In genomic region chr22:43110927-43111623, GRCh38 we compare ENCODE assay signal across 9 cellular contexts. TPM values are rescaled to one million over a fixed set of nuclear protein-coding genes. Genes with fewer than 3 reads are reported as not detected.
DNase-seq lines count a peak whose midpoint lies in the region; FAIRE-seq and TF ChIP-seq lines count a peak whose summit lies in the region.
"Had no signal": no experiment of that assay in that cellular context is flagged by ENCODE, and none has a peak within 500 bp of the region (broad histone marks: within the 10 kb centered on the region; RNA-seq: fewer than 3 reads in every experiment).

No MANE protein-coding gene starts in this region.

- no peak overlapping the region for H3K27ac ChIP-seq in PC-9
- H3K27ac ChIP-seq: epithelial cell of prostate had no signal

- CTCF ChIA-PET in PC-9 (lab: Charles Lee), result interaction anchor here (0.6 kb wide), 1 partner anchor 356 kb away, joined by 7 read pairs; no protein-coding TSS in a partner anchor

- no peak for FAIRE-seq in H54 (lab: Jason Lieb, UNC)

- H3K4me3 Mint-ChIP-seq in activated naive CD8-positive, alpha-beta T cell treated with anti-CD3 and anti-CD28 coated beads for 36 hours, result peak overlapping the region; percentile 45

- H4K20me1 ChIP-seq in PC-9 (ENCODE audit: insufficient read depth), result no peaks in the 10 kb centered on the region

- H3K36me3 Mint-ChIP-seq in activated naive CD8-positive, alpha-beta T cell treated with anti-CD3 and anti-CD28 coated beads for 36 hours, result no peaks in the 10 kb centered on the region

- H3K9me3 ChIP-seq in PC-9 (ENCODE audit: insufficient read depth, low read depth), result no peaks in the 10 kb centered on the region
- H3K9me3 ChIP-seq in iPS-15b (ENCODE audit: control insufficient read depth, insufficient read depth, low read length), result no peaks in the 10 kb centered on the region

- H3K4me2 ChIP-seq in PC-9, result peak overlapping the region; percentile 93

- no peaks in the 10 kb centered on the region for H3K9me2 ChIP-seq in PC-9 (ENCODE audit: insufficient read depth)

- peak overlapping the region; percentile 98 for H2AFZ ChIP-seq in PC-9

- intact Hi-C loops in PC-9 (cut with micrococcal nuclease; ENCODE audit: unreplicated experiment), result no loop called here

- H3K27me3 Mint-ChIP-seq in activated naive CD8-positive, alpha-beta T cell treated with anti-CD3 and anti-CD28 coated beads for 36 hours, result peaks cover 3% of the 10 kb centered on the region

- no peaks in the 10 kb centered on the region for H3K9me3 Mint-ChIP-seq in activated naive CD8-positive, alpha-beta T cell treated with anti-CD3 and anti-CD28 coated beads for 36 hours

- BruUV-seq in PC-9 (replicated peaks; lab: Mats Ljungman, UMichigan), result no TSS peak

- H3K27ac Mint-ChIP-seq in activated naive CD8-positive, alpha-beta T cell treated with anti-CD3 and anti-CD28 coated beads for 36 hours, result no peak overlapping the region

- POLR2A ChIA-PET in PC-9 (lab: Charles Lee; ENCODE audit: unreplicated experiment), result no interaction called here

- peaks cover 6% of the 10 kb centered on the region for H3K4me1 Mint-ChIP-seq in activated naive CD8-positive, alpha-beta T cell treated with anti-CD3 and anti-CD28 coated beads for 36 hours

- no peaks in the 10 kb centered on the region; the same call in 1 of the 2 replicates for H3F3A ChIP-seq in PC-9 (ENCODE audit: insufficient read depth, low read depth)

- TF ChIP-seq POLR2A in H54 (IDR thresholded peaks at IDR 0.05; ENCODE audit: low read depth, low read length), result no peak

- no peaks in the 10 kb centered on the region for H3K79me2 ChIP-seq in PC-9 (ENCODE audit: low read depth)

- H3K4me1 ChIP-seq in PC-9 (replicated peaks; ENCODE audit: insufficient read depth) (peaks cover 23% of the 10 kb centered on the region), iPS-15b (ENCODE audit: control insufficient read depth, insufficient read depth, low read length) (peaks cover 4% of the 10 kb centered on the region)

- H3K4me3 ChIP-seq in PC-9 (peak overlapping the region; percentile 89), iPS-15b (ENCODE audit: low read depth, low read length) (peak overlapping the region; percentile 67)

- no peaks in the 10 kb centered on the region for H3K36me3 ChIP-seq in PC-9 (ENCODE audit: low read depth)
- H3K36me3 ChIP-seq in iPS-15b (ENCODE audit: control insufficient read depth, insufficient read depth, low read length), result no peaks in the 10 kb centered on the region

- H3K9ac ChIP-seq in iPS-15b (ENCODE audit: low read depth, low read length), result peak overlapping the region; percentile 24

- DNase-seq in NCI-H1436 (lab: John Stamatoyannopoulos, UW) (peak; percentile 6), NCI-H1436 treated with DMSO at 0.1 percent for 48 hours (lab: John Stamatoyannopoulos, UW) (no peak), PC-9 (peak in 1 of 2 experiments; percentile 44), H54 (ENCODE audit: insufficient read length, low spot score) (no peak), SW 1271 (lab: John Stamatoyannopoulos, UW) (no peak)
- DNase-seq in activated naive CD8-positive, alpha-beta T cell treated with anti-CD3 and anti-CD28 coated beads for 36 hours, result peak; percentile 53
- DNase-seq in stimulated activated CD4-positive, alpha-beta T cell treated with anti-CD3 and anti-CD28 coated beads, Interleukin-15, amount 100 ng/mL, for 24 hours, result peak; percentile 52

- H3K27me3 ChIP-seq in PC-9 (ENCODE audit: insufficient read depth, low read depth) (peaks cover 4% of the 10 kb centered on the region; the same call in 1 of the 2 replicates), iPS-15b (ENCODE audit: control insufficient read depth, insufficient read depth, low read length) (peaks cover 31% of the 10 kb centered on the region)

- 0 out of 2 replicates have a peak, but pooled peaks have one; percentile 15 for TF ChIP-seq CTCF in PC-9 (conservative IDR thresholded peaks at IDR 0.05)

RNA-seq across cellular contexts. Expression of gene BIK, which starts 0.5 kb away (rescaled TPM):
- 10.6 and 14.5 TPM in 2 replicates for total RNA-seq in PC-9 (2021)
- 1 to 10 TPM; 2.2 to 3.3 TPM for total RNA-seq in activated naive CD8-positive, alpha-beta T cell treated with anti-CD3 and anti-CD28 coated beads for 36 hours

RNA-seq across cellular contexts. Expression of gene TTLL1, which starts 21.9 kb away (rescaled TPM):
- 7.8 and 11.2 TPM in 2 replicates for total RNA-seq in PC-9 (2021)
- total RNA-seq in activated naive CD8-positive, alpha-beta T cell treated with anti-CD3 and anti-CD28 coated beads for 36 hours, result 1 to 10 TPM; 3.9 to 4.2 TPM

RNA-seq across cellular contexts. Expression of gene MCAT, which starts 32.1 kb away (rescaled TPM):
- 31.4 and 35.5 TPM in 2 replicates for total RNA-seq in PC-9 (2021)
- total RNA-seq in activated naive CD8-positive, alpha-beta T cell treated with anti-CD3 and anti-CD28 coated beads for 36 hours, result 10 to 100 TPM; 28.0 to 29.1 TPM

RNA-seq across cellular contexts. Expression of gene TSPO, which starts 40.3 kb away (rescaled TPM):
- total RNA-seq in PC-9 (2021), result 243 and 308 TPM in 2 replicates
- 100 to 1,000 TPM; 101 to 115 TPM for total RNA-seq in activated naive CD8-positive, alpha-beta T cell treated with anti-CD3 and anti-CD28 coated beads for 36 hours

Comparison
In these comparisons a context has a peak if more than half of its experiments do, and no peak if none do; other contexts are left out.
1. DNase-seq: peak in NCI-H1436 (single experiment), activated naive CD8-positive, alpha-beta T cell treated with anti-CD3 and anti-CD28 coated beads for 36 hours (single experiment) and stimulated activated CD4-positive, alpha-beta T cell treated with anti-CD3 and anti-CD28 coated beads, Interleukin-15, amount 100 ng/mL, for 24 hours (single experiment); none in NCI-H1436 treated with DMSO at 0.1 percent for 48 hours (single experiment), H54 (single experiment) and SW 1271 (0 of 2).